Comparison of ENCODE assay signal across 10 cellular contexts in the genomic region with DNA sequence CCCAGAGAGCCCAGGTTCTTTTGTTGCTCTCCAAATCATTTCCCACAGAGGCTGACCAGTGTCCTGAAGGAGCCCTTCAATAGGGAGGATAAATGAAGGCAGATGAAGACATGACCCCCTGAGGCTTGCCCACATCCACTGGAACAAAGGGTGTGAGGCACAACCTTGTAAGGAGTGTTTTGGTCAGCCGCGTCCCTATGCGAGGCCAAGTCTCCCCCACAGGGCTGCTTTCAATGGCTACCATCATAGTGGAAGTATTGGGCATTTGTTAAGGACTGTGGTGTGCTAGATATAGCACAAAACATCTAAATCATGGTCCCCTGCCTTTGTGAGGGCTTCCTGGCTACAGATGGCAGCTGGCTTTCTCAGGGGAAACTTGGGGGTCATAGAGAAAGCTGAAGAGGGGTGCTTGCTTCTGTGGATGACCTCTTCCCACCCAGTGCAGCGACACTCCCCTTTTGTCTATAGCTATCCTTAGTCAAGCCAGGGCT.
A peak's percentile ranks its signal among the peaks of the same experiment; 100 is the strongest.
DNase-seq lines count a peak whose midpoint lies in the region; ATAC-seq and TF ChIP-seq lines count a peak whose summit lies in the region.
"Had no signal": no experiment of that assay in that cellular context is flagged by ENCODE, and none has a peak within 500 bp of the region (broad histone marks: within the 10 kb centered on the region; RNA-seq: fewer than 3 reads in every experiment).

No MANE protein-coding gene starts in this region.

- TF ChIP-seq CTCF in AG04450 (IDR thresholded peaks at IDR 0.05; ENCODE audit: low read depth, low read length) (no peak), OCI-LY7 (conservative IDR thresholded peaks at IDR 0.05; ENCODE audit: low read length) (no peak)

- H2BK120ac ChIP-seq in trophoblast cell (ENCODE audit: insufficient read depth, low read length, poor library complexity): peak overlapping the region; percentile 57

- H3K27ac ChIP-seq in AG04450 (ENCODE audit: low read depth, low read length) (peak overlapping the region; percentile 40), OCI-LY7 (ENCODE audit: low read depth, low read length, poor library complexity, severe bottlenecking) (peak overlapping the region; percentile 53), trophoblast cell (ENCODE audit: low read depth, low read length) (peak overlapping the region; percentile 72)
- H3K27ac ChIP-seq: cardiac muscle cell had no signal

- peaks cover 44% of the 10 kb centered on the region for H3K4me1 ChIP-seq in OCI-LY7 (ENCODE audit: insufficient read depth, low read length, poor library complexity, severe bottlenecking)
- H3K4me1 ChIP-seq in trophoblast cell (ENCODE audit: control insufficient read depth in 1 of 2, insufficient read depth in 2 of 2, low read length in 2 of 2): peaks cover 34 to 43% of the 10 kb centered on the region in 2 experiments

- H3K4me3 Mint-ChIP-seq in naive thymus-derived CD8-positive, alpha-beta T cell: no peak overlapping the region

- H3K4ac ChIP-seq in trophoblast cell (ENCODE audit: low read depth, low read length): peak overlapping the region; percentile 97

- CTCF ChIA-PET in AG04450 (lab: Charles Lee): interaction anchor here (0.7 kb wide), 1 partner anchor 134 kb away, joined by 5 read pairs; no protein-coding TSS in a partner anchor
- CTCF ChIA-PET in OCI-LY7 (lab: Charles Lee; ENCODE audit: unreplicated experiment): interaction anchor here (0.7 kb wide), 1 partner anchor 8 kb away, joined by 4 read pairs; no protein-coding TSS in a partner anchor

- no CpG with 5 or more reads among the region's 4 CpGs for WGBS in trophoblast cell (ENCODE audit: extremely low coverage, insufficient coverage, insufficient read length)

- H3K4me1 Mint-ChIP-seq in naive thymus-derived CD8-positive, alpha-beta T cell: peaks cover 13 to 70% (median 33%) of the 10 kb centered on the region in 4 donors

- ATAC-seq in esophagus mucosa: peak; percentile 3
- no peak for ATAC-seq in naive thymus-derived CD8-positive, alpha-beta T cell

- peaks cover 0 to 4% (median 0%) of the 10 kb centered on the region in 3 donors for H3K36me3 Mint-ChIP-seq in naive thymus-derived CD8-positive, alpha-beta T cell

- no peak overlapping the region for H3K23ac ChIP-seq in trophoblast cell (ENCODE audit: low read length)

- H3K18ac ChIP-seq in trophoblast cell (ENCODE audit: low read length): peak overlapping the region; percentile 96

- H3K9me3 Mint-ChIP-seq in naive thymus-derived CD8-positive, alpha-beta T cell: no peaks in the 10 kb centered on the region

- H2AFZ ChIP-seq in OCI-LY7 (ENCODE audit: low read length) (peak overlapping the region; percentile 75), trophoblast cell (ENCODE audit: insufficient read depth, low read length, poor library complexity) (peak overlapping the region; percentile 56)

- H2AK5ac ChIP-seq in trophoblast cell (ENCODE audit: low read length): peak overlapping the region; percentile 98

- no peaks in the 10 kb centered on the region for H4K20me1 ChIP-seq in OCI-LY7 (ENCODE audit: insufficient read depth, low read length)

- no peaks in the 10 kb centered on the region for H3K27me3 Mint-ChIP-seq in naive thymus-derived CD8-positive, alpha-beta T cell

- peak overlapping the region; percentile 52 for H3K4me2 ChIP-seq in OCI-LY7 (ENCODE audit: low read length)
- no peak overlapping the region for H3K4me2 ChIP-seq in trophoblast cell (ENCODE audit: low read length)

- peak overlapping the region in 2 of 10 donors; percentile 54 to 77 for H3K27ac Mint-ChIP-seq in naive thymus-derived CD8-positive, alpha-beta T cell

- H3K36me3 ChIP-seq in OCI-LY7 (ENCODE audit: insufficient read depth, low read length): no peaks in the 10 kb centered on the region
- H3K36me3 ChIP-seq in trophoblast cell (ENCODE audit: control insufficient read depth in 1 of 2, insufficient read depth in 2 of 2, low read length in 2 of 2): no peaks in the 10 kb centered on the region
- H3K36me3 ChIP-seq: cardiac muscle cell, thoracic aorta had no signal

- H3K9me3 ChIP-seq in AG04450 (ENCODE audit: control insufficient read depth, insufficient read depth, low read length) (no peaks in the 10 kb centered on the region), OCI-LY7 (ENCODE audit: low read length) (no peaks in the 10 kb centered on the region), trophoblast cell (ENCODE audit: insufficient read depth, low read depth, low read length) (no peaks in the 10 kb centered on the region)
- H3K9me3 ChIP-seq: thoracic aorta had no signal

- H3K79me1 ChIP-seq in trophoblast cell (ENCODE audit: low read length): peaks cover 44% of the 10 kb centered on the region

- peak overlapping the region; percentile 98 for H3K14ac ChIP-seq in trophoblast cell (ENCODE audit: low read length)

- H3K9me2 ChIP-seq in OCI-LY7 (ENCODE audit: insufficient read depth, low read length): no peaks in the 10 kb centered on the region

- H3K4me3 ChIP-seq in AG04450 (ENCODE audit: low read depth, low read length) (no peak overlapping the region), OCI-LY7 (ENCODE audit: low read depth, low read length, poor library complexity, severe bottlenecking) (peak overlapping the region; percentile 3), trophoblast cell (ENCODE audit: low read depth, low read length) (no peak overlapping the region)
- H3K4me3 ChIP-seq: cardiac muscle cell, thoracic aorta had no signal

- peak overlapping the region; percentile 98 for H4K91ac ChIP-seq in trophoblast cell (ENCODE audit: low read depth, low read length)

- intact Hi-C loops in OCI-LY7 (cut with micrococcal nuclease; ENCODE audit: unreplicated experiment): no loop called here

- no TSS peak for BruUV-seq in OCI-LY7 (replicated peaks; lab: Mats Ljungman, UMichigan)

- no peak overlapping the region for H4K12ac ChIP-seq in trophoblast cell (ENCODE audit: low read depth, low read length)

- DNase-seq in AG04450 (ENCODE audit: low read depth, low spot score) (no peak), OCI-LY7 (ENCODE audit: low spot score) (peak; percentile 22), trophoblast cell (no peak), NCI-H2171 (lab: John Stamatoyannopoulos, UW) (no peak), activated gamma-delta T cell treated with Interleukin-2 at 50 U/mL for 16 hours (no peak), NCI-H345 (lab: John Stamatoyannopoulos, UW) (no peak)
- DNase-seq in naive thymus-derived CD8-positive, alpha-beta T cell: no peak

- H3K79me2 ChIP-seq in OCI-LY7 (ENCODE audit: insufficient read depth, low read depth, low read length): no peaks in the 10 kb centered on the region
- peaks cover 6% of the 10 kb centered on the region for H3K79me2 ChIP-seq in trophoblast cell (ENCODE audit: control insufficient read depth, insufficient read depth, low read length, poor library complexity)

- H3K9ac ChIP-seq in trophoblast cell (ENCODE audit: low read length): no peak overlapping the region

- H3K27me3 ChIP-seq in AG04450 (ENCODE audit: control insufficient read depth, insufficient read depth, low read length): no peaks in the 10 kb centered on the region
- H3K27me3 ChIP-seq in trophoblast cell (ENCODE audit: insufficient read depth, low read length): no peaks in the 10 kb centered on the region
- H3K27me3 ChIP-seq: cardiac muscle cell had no signal

- peak overlapping the region; percentile 99 for H2BK12ac ChIP-seq in trophoblast cell (ENCODE audit: low read length)

- POLR2A ChIA-PET in AG04450 (lab: Yijun Ruan, JAX) (interaction anchor here (1.0 kb wide), 1 partner anchor 10 kb away, joined by 3 read pairs; no protein-coding TSS in a partner anchor), OCI-LY7 (lab: Charles Lee) (interaction anchor here (0.6 to 1.3 kb wide), 12 partner anchors 8 to 194 kb away, joined by 3 to 11 read pairs (median 4); no protein-coding TSS in a partner anchor)
- POLR2A ChIA-PET in naive thymus-derived CD8-positive, alpha-beta T cell (lab: Charles Lee): no interaction called here

- H2BK5ac ChIP-seq in trophoblast cell (ENCODE audit: low read depth, low read length, poor library complexity): peak overlapping the region; percentile 75

- peak overlapping the region; percentile 34 for H4K8ac ChIP-seq in trophoblast cell (ENCODE audit: low read depth, low read length)
